In genomic region chr10:12341526-12341925, GRCh38 we compare ENCODE assay signal across 34 cellular contexts. TPM values are rescaled to one million over a fixed set of nuclear protein-coding genes. Genes with fewer than 3 reads are reported as not detected.
"Had no signal": no experiment of that assay in that cellular context is flagged by ENCODE, and none has a peak within 500 bp of the region (broad histone marks: within the 10 kb centered on the region; RNA-seq: fewer than 3 reads in every experiment).

No MANE protein-coding gene starts in this region.

- H3K36me3 ChIP-seq: cardiac muscle cell, SJCRH30 had no signal

- H3K4me3 Mint-ChIP-seq: activated CD4-positive, alpha-beta memory T cell treated with anti-CD3 and anti-CD28 coated beads, Interleukin-2, amount 10 ng/mL, durations not matched to agents 7 days and 5 days; activated CD4-positive, alpha-beta T cell treated with anti-CD3 and anti-CD28 coated beads for 36 hours; activated CD8-positive, alpha-beta memory T cell treated with anti-CD3 and anti-CD28 coated beads, Interleukin-2, amount 10 ng/mL, durations not matched to agents 7 days and 5 days; activated naive CD8-positive, alpha-beta T cell treated with anti-CD3 and anti-CD28 coated beads for 36 hours; central memory CD8-positive, alpha-beta T cell; T-helper 1 cell treated with Interleukin-12 subunit alpha and Interleukin-12 subunit beta and Interleukin-4 antibody, amounts not matched to agents 30 μg/mL and 1 μg/mL, for 36 hours; T-helper 2 cell treated with Interferon-gamma antibody and Interleukin-4, amounts not matched to agents 5 μg/mL and 100 μg/mL, for 36 hours had no signal

- H3K36me3 Mint-ChIP-seq: activated CD8-positive, alpha-beta memory T cell treated with anti-CD3 and anti-CD28 coated beads, Interleukin-2, amount 10 ng/mL, durations not matched to agents 7 days and 5 days; activated naive CD8-positive, alpha-beta T cell treated with anti-CD3 and anti-CD28 coated beads for 36 hours had no signal

- H3K27me3 Mint-ChIP-seq: activated CD4-positive, alpha-beta T cell treated with anti-CD3 and anti-CD28 coated beads for 36 hours; activated naive CD8-positive, alpha-beta T cell treated with anti-CD3 and anti-CD28 coated beads for 36 hours; central memory CD8-positive, alpha-beta T cell had no signal

- DNase-seq: activated CD4-positive, alpha-beta memory T cell treated with anti-CD3 and anti-CD28 coated beads, Interleukin-2, amount 10 ng/mL, durations not matched to agents 7 days and 5 days; activated CD4-positive, alpha-beta T cell treated with anti-CD3 and anti-CD28 coated beads for 36 hours; activated CD8-positive, alpha-beta memory T cell treated with anti-CD3 and anti-CD28 coated beads for 24 hours; activated CD8-positive, alpha-beta memory T cell treated with anti-CD3 and anti-CD28 coated beads, Interleukin-2, amount 10 ng/mL, durations not matched to agents 7 days and 5 days; activated CD8-positive, alpha-beta memory T cell treated with anti-CD3 and anti-CD28 coated beads, Interleukin-2, amount 50 U/mL, for 48 hours; activated effector memory CD4-positive, alpha-beta T cell treated with Interleukin-2 at 50 U/mL for 16 hours; activated naive CD4-positive, alpha-beta T cell; activated naive CD4-positive, alpha-beta T cell treated with anti-CD3 and anti-CD28 coated beads, Interleukin-2, amount 50 U/mL, for 16 hours; activated naive CD8-positive, alpha-beta T cell treated with anti-CD3 and anti-CD28 coated beads for 36 hours; activated T-cell treated with anti-CD3 and anti-CD28 coated beads, Interleukin-2, amount 50 U/mL, for 48 hours; amniotic stem cell; aorta; Karpas-422; NCI-H1048; NCI-H146; NCI-H187; NCI-H2029 treated with DMSO at 0.1 percent for 48 hours; NCI-H2107; NCI-H2171; NCI-H510A; NCI-H526; NCI-H748 treated with DMSO at 0.1 percent for 48 hours; NK-92 treated with Interleukin-12 subunit alpha and Interleukin-12 subunit beta, amount 100 ng/mL, for 24 hours; OCI-M1; SHP77; SJCRH30 had no signal

- H3K9me3 Mint-ChIP-seq: activated CD4-positive, alpha-beta memory T cell treated with anti-CD3 and anti-CD28 coated beads, Interleukin-2, amount 10 ng/mL, durations not matched to agents 7 days and 5 days; T-helper 1 cell treated with Interleukin-12 subunit alpha and Interleukin-12 subunit beta and Interleukin-4 antibody, amounts not matched to agents 30 μg/mL and 1 μg/mL, for 36 hours; T-helper 2 cell treated with Interferon-gamma antibody and Interleukin-4, amounts not matched to agents 5 μg/mL and 100 μg/mL, for 36 hours had no signal

- H3K4me3 ChIP-seq: cardiac muscle cell, SJCRH30, SK-N-MC had no signal

- H3K27me3 ChIP-seq: SJCRH30 had no signal

- ATAC-seq: activated CD4-positive, alpha-beta T cell treated with anti-CD3 and anti-CD28 coated beads for 36 hours; activated CD4-positive, CD25-positive, alpha-beta regulatory T cell treated with anti-CD3 and anti-CD28 coated beads, Interleukin-2, amount 50 U/mL, for 24 hours; activated CD8-positive, alpha-beta memory T cell treated with anti-CD3 and anti-CD28 coated beads, Interleukin-2, amount 10 ng/mL, durations not matched to agents 7 days and 5 days; Panc1 had no signal

- H3K27ac Mint-ChIP-seq: activated CD4-positive, alpha-beta memory T cell treated with anti-CD3 and anti-CD28 coated beads, Interleukin-2, amount 10 ng/mL, durations not matched to agents 7 days and 5 days; activated CD4-positive, alpha-beta T cell treated with anti-CD3 and anti-CD28 coated beads for 36 hours; activated CD8-positive, alpha-beta memory T cell treated with anti-CD3 and anti-CD28 coated beads, Interleukin-2, amount 10 ng/mL, durations not matched to agents 7 days and 5 days; T-helper 1 cell treated with Interleukin-12 subunit alpha and Interleukin-12 subunit beta and Interleukin-4 antibody, amounts not matched to agents 30 μg/mL and 1 μg/mL, for 36 hours; T-helper 2 cell treated with Interferon-gamma antibody and Interleukin-4, amounts not matched to agents 5 μg/mL and 100 μg/mL, for 36 hours had no signal

- H3K27ac ChIP-seq: cardiac muscle cell, SJCRH30, SK-N-MC had no signal

RNA-seq across cellular contexts. Expression of gene CAMK1D, which starts 7.8 kb away (rescaled TPM):
- total RNA-seq: RPMI7951 had no signal
